In genomic region chr13:108915095-108915633, GRCh38 we compare ENCODE assay signal across 8 cellular contexts.
DNase-seq lines count a peak whose midpoint lies in the region; ATAC-seq and TF ChIP-seq lines count a peak whose summit lies in the region.

No MANE protein-coding gene starts in this region.

- no peak overlapping the region for H3K23ac ChIP-seq in mesendoderm (ENCODE audit: low read length)

- H3K4me3 ChIP-seq in mesendoderm (ENCODE audit: low read length) = no peak overlapping the region

- H3K79me1 ChIP-seq in mesendoderm (ENCODE audit: low read length) = no peaks in the 10 kb centered on the region

- H2BK120ac ChIP-seq in mesendoderm (ENCODE audit: low read depth, low read length) = no peak overlapping the region

- peak overlapping the region; percentile 61 for H3K4me3 Mint-ChIP-seq in MCF 10A (ENCODE audit: unreplicated experiment)

- DNase-seq in CD1c-positive myeloid dendritic cell (ENCODE audit: extremely low spot score) (peak; percentile 13), NCI-H2029 treated with DMSO at 0.1 percent for 48 hours (lab: John Stamatoyannopoulos, UW) (peak; percentile 52), MCF 10A (ENCODE audit: unreplicated experiment) (peak; percentile 49), mesendoderm (peak; percentile 37)
- no peak for DNase-seq in central memory CD4-positive, alpha-beta T cell

- H3K36me3 Mint-ChIP-seq in MCF 10A (ENCODE audit: insufficient read depth, unreplicated experiment) = no peaks in the 10 kb centered on the region

- no peaks in the 10 kb centered on the region for H3K79me2 ChIP-seq in mesendoderm (ENCODE audit: control insufficient read depth, insufficient read depth, low read length)

- no peak overlapping the region for H4K8ac ChIP-seq in mesendoderm (ENCODE audit: low read depth, low read length)

- CTCF ChIA-PET in MCF 10A (lab: Yijun Ruan, JAX) = interaction anchor here (0.6 to 4.1 kb wide), 47 partner anchors 9 to 1343 kb away, joined by 3 to 74 read pairs (median 3); no protein-coding TSS in a partner anchor

- H3K27me3 Mint-ChIP-seq in MCF 10A (ENCODE audit: insufficient read depth, unreplicated experiment) = no peaks in the 10 kb centered on the region

- WGBS in mesendoderm (ENCODE audit: extremely low coverage, insufficient coverage, low lambda C conversion rate) = no CpG with 5 or more reads among the region's 7 CpGs

- no peak overlapping the region for H3K4me2 ChIP-seq in mesendoderm (ENCODE audit: low read length)

- intact Hi-C loops in MCF 10A (cut with micrococcal nuclease) = loop anchor here (1.0 to 5.0 kb wide), 6 partner anchors 42 to 1194 kb away; no protein-coding TSS in a partner anchor

- no peaks in the 10 kb centered on the region for H3K27me3 ChIP-seq in mesendoderm (ENCODE audit: insufficient read depth, low read length, poor library complexity)

- no TSS peak for BruUV-seq in MCF 10A (replicated peaks; lab: Mats Ljungman, UMichigan)

- H3K9ac ChIP-seq in mesendoderm (ENCODE audit: low read length) = no peak overlapping the region

- no peak overlapping the region for H2BK15ac ChIP-seq in mesendoderm (replicated peaks; ENCODE audit: low read depth)

- H2AK5ac ChIP-seq in mesendoderm (ENCODE audit: low read length) = no peak overlapping the region

- no peaks in the 10 kb centered on the region for H3K9me3 Mint-ChIP-seq in MCF 10A (ENCODE audit: unreplicated experiment)

- TF ChIP-seq CTCF in MCF 10A (IDR thresholded peaks at IDR 0.05; ENCODE audit: unreplicated experiment) = peak; percentile 64

- no peak overlapping the region for H3K27ac ChIP-seq in mesendoderm (ENCODE audit: low read depth, low read length)

- no peaks in the 10 kb centered on the region for H3K36me3 ChIP-seq in mesendoderm (ENCODE audit: control insufficient read depth, insufficient read depth, low read length)

- ATAC-seq in GM18909 (IDR thresholded peaks at IDR 0.05; ENCODE audit: poor library complexity, unreplicated experiment) = peak; percentile 30
- no peak for ATAC-seq in GM19397 (IDR thresholded peaks at IDR 0.05; ENCODE audit: unreplicated experiment)
- ATAC-seq in HG03469 (IDR thresholded peaks at IDR 0.05; ENCODE audit: unreplicated experiment) = no peak

- no peaks in the 10 kb centered on the region for H3K4me1 ChIP-seq in mesendoderm (ENCODE audit: control insufficient read depth, low read depth, low read length)

- H3K56ac ChIP-seq in mesendoderm (ENCODE audit: low read length) = no peak overlapping the region

- H3K4me1 Mint-ChIP-seq in MCF 10A (ENCODE audit: insufficient read depth, unreplicated experiment) = peaks cover 29% of the 10 kb centered on the region

- H3K4ac ChIP-seq in mesendoderm (ENCODE audit: low read depth, low read length) = no peak overlapping the region

- peak overlapping the region; percentile 90 for H3K27ac Mint-ChIP-seq in MCF 10A (ENCODE audit: low read depth, unreplicated experiment)

- H2BK5ac ChIP-seq in mesendoderm (ENCODE audit: low read length) = no peak overlapping the region

- H3K18ac ChIP-seq in mesendoderm (ENCODE audit: low read length) = no peak overlapping the region

- H4K5ac ChIP-seq in mesendoderm (ENCODE audit: low read length) = no peak overlapping the region

- POLR2A ChIA-PET in MCF 10A (lab: Yijun Ruan, JAX) = interaction anchor here (0.8 to 3.7 kb wide), 20 partner anchors 9 to 874 kb away, joined by 3 to 74 read pairs (median 4); no protein-coding TSS in a partner anchor
